Comparison of ENCODE assay signal across 8 cellular contexts in genomic region chr1:121355711-121356420, GRCh38.
DNase-seq lines count a peak whose midpoint lies in the region; ATAC-seq, FAIRE-seq and TF ChIP-seq lines count a peak whose summit lies in the region.
"Not testable (repeated sequence)": the region's sequence is repeated elsewhere in the genome, so short reads cannot be mapped to it uniquely, and the experiment has no call there.

No MANE protein-coding gene starts in this region.

- H4K8ac ChIP-seq in IMR-90 (ENCODE audit: low read depth in 2 of 2, low read length in 2 of 2): not testable (repeated sequence)

- H3K27ac ChIP-seq in IMR-90 (ENCODE audit: insufficient read depth, low read length); HepG2 (ENCODE audit: extremely low read length, insufficient read depth, low read length); upper lobe of right lung: not testable (repeated sequence)

- H2BK20ac ChIP-seq in IMR-90 (ENCODE audit: low read depth, low read length): not testable (repeated sequence)

- BruUV-seq in IMR-90 (replicated peaks; lab: Mats Ljungman, UMichigan); HepG2 (replicated peaks; lab: Mats Ljungman, UMichigan): not testable (repeated sequence)

- H4K20me1 ChIP-seq in IMR-90 (ENCODE audit: insufficient read depth, low read length); HepG2 (ENCODE audit: insufficient read depth, low read length): not testable (repeated sequence)

- not testable (repeated sequence) for H3K9me1 ChIP-seq in IMR-90 (ENCODE audit: insufficient read depth, low read length)

- not testable (repeated sequence) for H4K91ac ChIP-seq in IMR-90 (ENCODE audit: insufficient read depth, low read depth, low read length)

- H4K5ac ChIP-seq in IMR-90 (ENCODE audit: low read depth, low read length): not testable (repeated sequence)

- H2AK9ac ChIP-seq in IMR-90 (replicated peaks; ENCODE audit: low read depth, low read length, poor library complexity): not testable (repeated sequence)

- not testable (repeated sequence) for H3K18ac ChIP-seq in IMR-90 (ENCODE audit: low read depth, low read length)

- DNase-seq in IMR-90; Right ventricle myocardium superior; left ventricle myocardium superior; HepG2 (ENCODE audit: low spot score); omental fat pad (ENCODE audit: low spot score); upper lobe of right lung: not testable (repeated sequence)

- H3K79me1 ChIP-seq in IMR-90 (ENCODE audit: low read depth in 1 of 2, low read length in 2 of 2): not testable (repeated sequence)

- not testable (repeated sequence) for H2BK5ac ChIP-seq in IMR-90 (ENCODE audit: low read depth, low read length, poor library complexity, severe bottlenecking)

- H3K9me3 ChIP-seq in IMR-90 (ENCODE audit: control insufficient read depth, insufficient read depth, low read length); HepG2 (ENCODE audit: low read length); upper lobe of right lung: not testable (repeated sequence)

- intact Hi-C loops in IMR-90 (cut with micrococcal nuclease); Right ventricle myocardium superior (cut with DNase I); left ventricle myocardium superior (cut with micrococcal nuclease); HepG2 (cut with micrococcal nuclease; ENCODE audit: unreplicated experiment); upper lobe of right lung (cut with DNase I): not testable (repeated sequence)

- not testable (repeated sequence) for H2BK15ac ChIP-seq in IMR-90 (ENCODE audit: low read depth, low read length)

- not testable (repeated sequence) for H3K79me2 ChIP-seq in HepG2 (ENCODE audit: insufficient read depth, low read length)

- TF ChIP-seq EP300 in HepG2 (IDR thresholded peaks at IDR 0.05; ENCODE audit: low read depth in 2 of 2, low read length in 2 of 2); HepG2 (CRISPR knock-in tag; IDR thresholded peaks at IDR 0.05; ENCODE audit: borderline replicate concordance): not testable (repeated sequence)

- not testable (repeated sequence) for TF ChIP-seq RAD21 in IMR-90 (IDR thresholded peaks at IDR 0.05; ENCODE audit: low read length); HepG2 (CRISPR knock-in tag; IDR thresholded peaks at IDR 0.05)

- H3K14ac ChIP-seq in IMR-90 (replicated peaks; ENCODE audit: low read depth, low read length): not testable (repeated sequence)

- not testable (repeated sequence) for H3K4me1 ChIP-seq in IMR-90 (ENCODE audit: control insufficient read depth, insufficient read depth, low read length); HepG2 (ENCODE audit: insufficient read depth, low read length); upper lobe of right lung

- H2BK120ac ChIP-seq in IMR-90 (ENCODE audit: low read depth, low read length): not testable (repeated sequence)

- not testable (repeated sequence) for H2AFZ ChIP-seq in IMR-90 (replicated peaks; ENCODE audit: low read length, poor library complexity); HepG2 (ENCODE audit: low read length)

- not testable (repeated sequence) for H3K4me3 ChIP-seq in IMR-90 (ENCODE audit: insufficient read depth, low read depth, low read length); HepG2 (replicated peaks in 1 of 3; ENCODE audit: insufficient read depth in 1 of 3, low read depth in 2 of 3, low read length in 3 of 3); upper lobe of right lung

- not testable (repeated sequence) for H3K36me3 ChIP-seq in IMR-90 (ENCODE audit: control insufficient read depth, insufficient read depth, low read length); HepG2 (replicated peaks in 1 of 2; ENCODE audit: control insufficient read depth in 1 of 2, insufficient read depth in 2 of 2, low read length in 2 of 2); upper lobe of right lung

- POLR2A ChIA-PET in IMR-90 (lab: Charles Lee; ENCODE audit: unreplicated experiment); HepG2 (lab: Yijun Ruan, JAX): not testable (repeated sequence)

- FAIRE-seq in HepG2 (lab: Jason Lieb, UNC): not testable (repeated sequence)

- dilution Hi-C loops in IMR-90 (cut with HindIII; ENCODE audit: low sequenced_read_pairs, unreplicated experiment): not testable (repeated sequence)

- ATAC-seq in IMR-90 (ENCODE audit: low read depth) (peak; percentile 21; the same call in 1 of the 2 replicates), SK-N-SH treated with all-trans-retinoic acid at 6 μM for 48 hours (peak; percentile 92), esophagus mucosa (peak; percentile 20), Right ventricle myocardium superior (ENCODE audit: poor library complexity) (peak; percentile 76), left ventricle myocardium superior (peak; percentile 74), HepG2 (peak; percentile 38; the same call in 2 of the 3 replicates), omental fat pad (ENCODE audit: low FRiP score) (peak; percentile 35), upper lobe of right lung (peak; percentile 78)

- not testable (repeated sequence) for H3K56ac ChIP-seq in IMR-90 (ENCODE audit: extremely low read depth, insufficient read depth, low read length)

- CTCF ChIA-PET in IMR-90 (lab: Yijun Ruan, JAX); HepG2 (lab: Yijun Ruan, JAX; ENCODE audit: low intra/inter-chr PET ratio, low total read pairs): not testable (repeated sequence)

- no CpG with 5 or more reads among the region's 5 CpGs for WGBS in IMR-90 (ENCODE audit: extremely low coverage in 2 of 2, insufficient read length in 1 of 2), 2 experiments
- no CpG with 5 or more reads among the region's 5 CpGs for WGBS in HepG2 (ENCODE audit: low lambda C conversion rate)

- not testable (repeated sequence) for H3K9ac ChIP-seq in IMR-90 (ENCODE audit: low read depth, low read length); HepG2 (ENCODE audit: insufficient read depth, low read depth, low read length)

- H3K4ac ChIP-seq in IMR-90 (ENCODE audit: low read depth, low read length): not testable (repeated sequence)

- H3K27me3 ChIP-seq in IMR-90 (ENCODE audit: control insufficient read depth, insufficient read depth, low read length); HepG2 (ENCODE audit: control insufficient read depth in 1 of 2, insufficient read depth in 2 of 2, low read length in 2 of 2); upper lobe of right lung: not testable (repeated sequence)

- in situ Hi-C loops in IMR-90 (cut with MboI; ENCODE audit: low sequenced_read_pairs); HepG2 (cut with HindIII; ENCODE audit: extremely low pct_ligation_motif_present, low pct_unique_long_range_greater_than_20kb): not testable (repeated sequence)

- H2AK5ac ChIP-seq in IMR-90 (ENCODE audit: low read depth, low read length): not testable (repeated sequence)

- not testable (repeated sequence) for H3K23ac ChIP-seq in IMR-90 (ENCODE audit: low read depth, low read length)

- not testable (repeated sequence) for H3K4me2 ChIP-seq in IMR-90 (ENCODE audit: low read depth, low read length); HepG2 (ENCODE audit: low read depth, low read length)

- TF ChIP-seq POLR2A in IMR-90 (IDR thresholded peaks at IDR 0.05; ENCODE audit: low read depth, low read length); HepG2 (IDR thresholded peaks at IDR 0.05; ENCODE audit: insufficient read depth in 1 of 2, low read depth in 2 of 2, low read length in 2 of 2): not testable (repeated sequence)

- not testable (repeated sequence) for TF ChIP-seq CTCF in IMR-90 (conservative IDR thresholded peaks at IDR 0.05; ENCODE audit: low read depth, low read length); HepG2 (CRISPR knock-in tag; IDR thresholded peaks at IDR 0.05); omental fat pad (IDR thresholded peaks at IDR 0.05); upper lobe of right lung (IDR thresholded peaks at IDR 0.05)

TF ChIP-seq in HepG2, 621 proteins besides CTCF, POLR2A, EP300 and RAD21:
- TF ChIP-seq ONECUT2 (CRISPR knock-in tag; IDR thresholded peaks at IDR 0.05): peak; percentile 45; the same call in 1 of the 2 replicates
TF ChIP-seq in HepG2: peak in this region for 1; not testable (repeated sequence) for 620.

Comparison
In these comparisons a context has a peak if more than half of its experiments do, and no peak if none do; other contexts are left out.
1. ATAC-seq: peak in every context shown above with its lines; median percentile 92 in SK-N-SH treated with all-trans-retinoic acid at 6 μM for 48 hours; 78 in upper lobe of right lung; 76 in Right ventricle myocardium superior; 74 in left ventricle myocardium superior; 38 in HepG2; 35 in omental fat pad; 21 in IMR-90; 20 in esophagus mucosa.